In genomic region chr17:1485311-1485747, GRCh38 we compare ENCODE assay signal across 8 cellular contexts. TPM values are rescaled to one million over a fixed set of nuclear protein-coding genes. Genes with fewer than 3 reads are reported as not detected.
DNase-seq lines count a peak whose midpoint lies in the region; ATAC-seq and TF ChIP-seq lines count a peak whose summit lies in the region.

No MANE protein-coding gene starts in this region.

- DNase-seq in Calu3 (peak; percentile 34), H7 (peak; percentile 94), RWPE1 (ENCODE audit: low spot score) (no peak), coronary artery (ENCODE audit: low spot score) (no peak), mesothelial cell of epicardium (ENCODE audit: low spot score in 2 of 2, unreplicated experiment in 2 of 2) (peak in 1 of 2 experiments; percentile 68), aorta (peak; percentile 66 to 87), pons (ENCODE audit: low spot score) (no peak), SKM-1 (lab: John Stamatoyannopoulos, UW; ENCODE audit: unreplicated experiment) (no peak)

- no TSS peak for BruUV-seq in Calu3 (replicated peaks; lab: Mats Ljungman, UMichigan)

- CTCF ChIA-PET in Calu3 (lab: Charles Lee): interaction anchor here (0.9 kb wide), 1 partner anchor 120 kb away, joined by 4 read pairs; no protein-coding TSS in a partner anchor
- CTCF ChIA-PET in RWPE1 (lab: Yijun Ruan, JAX): no interaction called here

- H3K36me3 Mint-ChIP-seq in Calu3 (ENCODE audit: insufficient read depth, unreplicated experiment) (peaks cover 67% of the 10 kb centered on the region), mesothelial cell of epicardium (peaks cover 18% of the 10 kb centered on the region)

- POLR2A ChIA-PET in RWPE1 (lab: Yijun Ruan, JAX; ENCODE audit: low non-redundant PET): no interaction called here

- no peak for ATAC-seq in aorta (ENCODE audit: low FRiP score)

- H3K36me3 ChIP-seq in H7 (replicated peaks; ENCODE audit: control insufficient read depth, insufficient read depth, low read length) (peaks cover 6% of the 10 kb centered on the region), aorta (ENCODE audit: control insufficient read depth in 1 of 2, insufficient read depth in 2 of 2, low read length in 1 of 2) (peaks cover 0 to 6% of the 10 kb centered on the region in 2 donors)

- H3K27ac Mint-ChIP-seq in Calu3 (ENCODE audit: unreplicated experiment) (peak overlapping the region; percentile 81), mesothelial cell of epicardium (peak overlapping the region; percentile 99)

- no peaks in the 10 kb centered on the region for H3K9me3 ChIP-seq in aorta (ENCODE audit: control insufficient read depth, low read length)

- 0 to 1% methylated on average over 51 to 57 of the region's 57 CpGs for WGBS in aorta, 2 donors

- H3K27me3 ChIP-seq in H7 (ENCODE audit: control insufficient read depth, insufficient read depth, low read length) (no peaks in the 10 kb centered on the region), aorta (ENCODE audit: control insufficient read depth in 1 of 2, insufficient read depth in 2 of 2, low read length in 1 of 2) (no peaks in the 10 kb centered on the region)

- intact Hi-C loops in Calu3 (cut with micrococcal nuclease; ENCODE audit: unreplicated experiment) (no loop called here), aorta (cut with DNase I) (no loop called here)

- TF ChIP-seq CTCF in Calu3 (IDR thresholded peaks at IDR 0.05; ENCODE audit: unreplicated experiment) (no peak), RWPE1 (conservative IDR thresholded peaks at IDR 0.05; ENCODE audit: low read depth) (no peak), coronary artery (IDR thresholded peaks at IDR 0.05) (no peak), mesothelial cell of epicardium (IDR thresholded peaks at IDR 0.05; ENCODE audit: unreplicated experiment) (no peak)

- H3K4me1 Mint-ChIP-seq in Calu3 (ENCODE audit: low read depth, unreplicated experiment) (peaks cover 4% of the 10 kb centered on the region), mesothelial cell of epicardium (peaks cover 26% of the 10 kb centered on the region)

- H3K9me3 Mint-ChIP-seq in Calu3 (ENCODE audit: low read depth, unreplicated experiment) (no peaks in the 10 kb centered on the region), mesothelial cell of epicardium (no peaks in the 10 kb centered on the region)

- no peaks in the 10 kb centered on the region for H3K27me3 Mint-ChIP-seq in Calu3 (ENCODE audit: unreplicated experiment)
- H3K27me3 Mint-ChIP-seq in mesothelial cell of epicardium (ENCODE audit: low read depth): no peaks in the 10 kb centered on the region

- H3K4me1 ChIP-seq in aorta (ENCODE audit: control insufficient read depth in 1 of 2, insufficient read depth in 2 of 2, low read length in 2 of 2): no peaks in the 10 kb centered on the region

- H3K27ac ChIP-seq in RWPE1 (peak overlapping the region; percentile 97), coronary artery (peak overlapping the region; percentile 97 to 100), aorta (ENCODE audit: low read depth in 1 of 2, low read length in 2 of 2) (peak overlapping the region; percentile 55 to 92)

- H3K4me3 Mint-ChIP-seq in Calu3 (ENCODE audit: low read depth, unreplicated experiment) (peak overlapping the region; percentile 58), mesothelial cell of epicardium (peak overlapping the region; percentile 87)

- peak overlapping the region; percentile 52 for H3K4me3 ChIP-seq in H7 (ENCODE audit: insufficient read depth, low read depth, low read length)
- H3K4me3 ChIP-seq in coronary artery: peak overlapping the region; percentile 97
- H3K4me3 ChIP-seq in aorta (ENCODE audit: low read length in 2 of 2): peak overlapping the region; percentile 78 to 90

RNA-seq across cellular contexts. Expression of gene MYO1C, which starts 7.2 kb away (rescaled TPM):
- total RNA-seq in Calu3 (2022) (117 and 134 TPM in 2 replicates), mesothelial cell of epicardium (144 to 149 TPM (median 147 TPM) in 3 replicates), aorta (100 to 1,000 TPM; 273 to 354 TPM)
- total RNA-seq in H7 (2014; rRNA removed; shearing (Covaris generic)): 55.9 and 62.6 TPM in 2 replicates
- polyA plus RNA-seq in aorta: 100 to 1,000 TPM in 1 of 2 donors, 10 to 100 TPM in 1; 62.6 to 130 TPM

RNA-seq across cellular contexts. Expression of gene CRK, which starts 29.3 kb away (rescaled TPM):
- total RNA-seq in Calu3 (2022) (38.9 and 40.0 TPM in 2 replicates), mesothelial cell of epicardium (38.2 to 41.9 TPM (median 41.3 TPM) in 3 replicates), aorta (10 to 100 TPM; 55.3 to 63.8 TPM)
- 60.5 and 68.4 TPM in 2 replicates for total RNA-seq in H7 (2014; rRNA removed; shearing (Covaris generic))
- 10 to 100 TPM; 33.5 to 40.9 TPM for polyA plus RNA-seq in aorta

RNA-seq across cellular contexts. Expression of gene INPP5K, which starts 31.1 kb away (rescaled TPM):
- 15.4 and 18.7 TPM in 2 replicates for total RNA-seq in Calu3 (2022)
- 17.6 and 20.7 TPM in 2 replicates for total RNA-seq in H7 (2014; rRNA removed; shearing (Covaris generic))
- total RNA-seq in mesothelial cell of epicardium: 22.4 to 23.5 TPM (median 22.5 TPM) in 3 replicates
- total RNA-seq in aorta: 10 to 100 TPM; 35.7 to 40.7 TPM
- 10 to 100 TPM; 13.5 to 51.3 TPM for polyA plus RNA-seq in aorta

Comparison
In these comparisons a context has a peak if more than half of its experiments do, and no peak if none do; other contexts are left out.
1. DNase-seq: peak in Calu3 (single experiment), H7 (single experiment) and aorta (2 of 2); none in RWPE1 (single experiment), coronary artery (single experiment), pons (single experiment) and SKM-1 (single experiment).
2. Peak in every context shown above with its lines, with median percentiles within 50 percentile points of each other: H3K4me3 ChIP-seq and H3K27ac ChIP-seq.